ENCODE assay signal across 15 cellular contexts in genomic region chr9:107361816-107362215, GRCh38.
DNase-seq lines count a peak whose midpoint lies in the region; ATAC-seq and TF ChIP-seq lines count a peak whose summit lies in the region.
"Had no signal": no experiment of that assay in that cellular context is flagged by ENCODE, and none has a peak within 500 bp of the region (broad histone marks: within the 10 kb centered on the region; RNA-seq: fewer than 3 reads in every experiment).

No MANE protein-coding gene starts in this region.

- H3K9me3 ChIP-seq in left ventricle myocardium inferior (replicated peaks) (no peaks in the 10 kb centered on the region), ovary (no peaks in the 10 kb centered on the region)

- TF ChIP-seq CTCF in left ventricle myocardium inferior (IDR thresholded peaks at IDR 0.05; ENCODE audit: borderline replicate concordance) (no peak), ovary (IDR thresholded peaks at IDR 0.05) (no peak)

- intact Hi-C loops in left ventricle myocardium inferior (cut with micrococcal nuclease): no loop called here
- intact Hi-C loops in ovary (cut with DNase I): no loop called here

- H3K36me3 ChIP-seq in left ventricle myocardium inferior: no peaks in the 10 kb centered on the region
- H3K36me3 ChIP-seq in ovary: no peaks in the 10 kb centered on the region

- WGBS in ovary, 3 donors: 90 to 92% (median 91%) methylated on average over 4 of the region's 4 CpGs

- no peak overlapping the region for H3K4me3 ChIP-seq in left ventricle myocardium inferior
- H3K4me3 ChIP-seq in ovary: no peak overlapping the region
- H3K4me3 ChIP-seq: GM23338 had no signal

- H3K4me1 ChIP-seq in left ventricle myocardium inferior (no peaks in the 10 kb centered on the region), ovary (ENCODE audit: insufficient read depth) (no peaks in the 10 kb centered on the region)

- DNase-seq in COLO668 (lab: John Stamatoyannopoulos, UW; ENCODE audit: unreplicated experiment) (peak; percentile 20), kidney tubule cell (ENCODE audit: low spot score) (peak; percentile 78), left ventricle myocardium inferior (no peak), ovary (no peak), NCI-H1105 (lab: John Stamatoyannopoulos, UW) (no peak)
- DNase-seq: AML-193, DMS79, Karpas-422, NCI-H1417, NCI-H510A treated with DMSO at 0.1 percent for 48 hours, SHP77 treated with DMSO at 0.1 percent for 48 hours had no signal

- no peak for TF ChIP-seq POLR2A in ovary (IDR thresholded peaks at IDR 0.05)

- peak; percentile 65 for ATAC-seq in GM21723 (IDR thresholded peaks at IDR 0.05; ENCODE audit: unreplicated experiment)
- no peak for ATAC-seq in activated T-helper 17 cell treated with anti-CD3 and anti-CD28 coated beads, Interleukin-2, amount 50 U/mL, for 72 hours (replicated peaks)
- ATAC-seq in HG03175 (IDR thresholded peaks at IDR 0.05; ENCODE audit: unreplicated experiment): no peak
- ATAC-seq: GM23338 had no signal

- TF ChIP-seq EP300 in ovary (IDR thresholded peaks at IDR 0.05): no peak

- no peaks in the 10 kb centered on the region for H3K9me3 Mint-ChIP-seq in activated T-helper 17 cell treated with anti-CD3 and anti-CD28 coated beads, Interleukin-2, amount 50 U/mL, for 72 hours
- H3K9me3 Mint-ChIP-seq: GM23338 had no signal

- no peaks in the 10 kb centered on the region for H3K27me3 ChIP-seq in left ventricle myocardium inferior (ENCODE audit: low read depth)
- H3K27me3 ChIP-seq in ovary: no peaks in the 10 kb centered on the region

- H3K27me3 Mint-ChIP-seq in activated T-helper 17 cell treated with anti-CD3 and anti-CD28 coated beads, Interleukin-2, amount 50 U/mL, for 72 hours: peaks cover 4% of the 10 kb centered on the region

- no peak overlapping the region for H3K27ac ChIP-seq in left ventricle myocardium inferior (replicated peaks)
- H3K27ac ChIP-seq in ovary: no peak overlapping the region

- peak overlapping the region; percentile 36 for H3K27ac Mint-ChIP-seq in activated T-helper 17 cell treated with anti-CD3 and anti-CD28 coated beads, Interleukin-2, amount 50 U/mL, for 72 hours
- H3K27ac Mint-ChIP-seq: GM23338 had no signal

- H3K4me1 Mint-ChIP-seq in activated T-helper 17 cell treated with anti-CD3 and anti-CD28 coated beads, Interleukin-2, amount 50 U/mL, for 72 hours: no peaks in the 10 kb centered on the region

- no peaks in the 10 kb centered on the region for H3K36me3 Mint-ChIP-seq in activated T-helper 17 cell treated with anti-CD3 and anti-CD28 coated beads, Interleukin-2, amount 50 U/mL, for 72 hours (ENCODE audit: low read depth)

- no peak overlapping the region for H3K4me3 Mint-ChIP-seq in activated T-helper 17 cell treated with anti-CD3 and anti-CD28 coated beads, Interleukin-2, amount 50 U/mL, for 72 hours
- H3K4me3 Mint-ChIP-seq: GM23338 had no signal

Comparison
In these comparisons a context has a peak if more than half of its experiments do, and no peak if none do; other contexts are left out.
1. DNase-seq: peak in COLO668 (single experiment) and kidney tubule cell (single experiment); none in left ventricle myocardium inferior (single experiment), ovary (0 of 5) and NCI-H1105 (single experiment).